ENCODE assay signal across 11 cellular contexts in the genomic region with DNA sequence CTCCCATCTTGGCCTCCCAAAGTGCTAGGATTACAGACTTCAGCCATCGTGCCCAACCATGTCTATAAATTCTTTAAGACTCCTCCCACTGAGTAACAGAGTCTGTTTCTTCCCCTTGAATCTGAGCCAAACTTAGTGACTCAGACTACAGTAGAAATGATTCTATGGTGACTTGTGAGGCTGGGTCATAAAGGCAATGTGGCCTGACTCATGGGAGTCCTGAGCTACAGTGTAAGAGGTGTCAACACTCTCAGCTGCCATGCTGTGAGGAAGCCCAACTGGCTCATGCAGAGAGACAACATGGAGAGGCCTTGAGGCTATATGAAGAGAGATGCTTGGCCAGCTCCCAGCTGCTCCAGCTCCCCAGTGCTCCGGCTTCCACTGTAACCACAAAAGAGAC. TPM values are rescaled to one million over a fixed set of nuclear protein-coding genes. Genes with fewer than 3 reads are reported as not detected.
DNase-seq lines count a peak whose midpoint lies in the region; ATAC-seq and TF ChIP-seq lines count a peak whose summit lies in the region.
"Had no signal": no experiment of that assay in that cellular context is flagged by ENCODE, and none has a peak within 500 bp of the region (broad histone marks: within the 10 kb centered on the region; RNA-seq: fewer than 3 reads in every experiment).

No MANE protein-coding gene starts in this region.

- H3K4me2 ChIP-seq in mammary epithelial cell (ENCODE audit: insufficient read depth, low read depth, low read length) = no peak overlapping the region

- CTCF ChIA-PET in mammary epithelial cell (lab: Charles Lee; ENCODE audit: low non-redundant PET) = interaction anchor here (0.6 kb wide), 1 partner anchor 13 kb away, joined by 3 read pairs; no protein-coding TSS in a partner anchor

- peaks cover 16% of the 10 kb centered on the region for H3K9me3 ChIP-seq in mammary epithelial cell (replicated peaks; ENCODE audit: insufficient read depth, low read length)
- H3K9me3 ChIP-seq: testis had no signal

- DNase-seq in HCEC 1CT (peak; percentile 95), NCI-H69 (lab: John Stamatoyannopoulos, UW) (peak; percentile 84), mammary epithelial cell (peak; percentile 94)
- DNase-seq in stimulated activated CD4-positive, alpha-beta T cell treated with anti-CD3 and anti-CD28 coated beads, Interleukin-15, amount 100 ng/mL, for 24 hours = peak; percentile 63
- DNase-seq: head of caudate nucleus, NCI-H2227 treated with DMSO at 0.1 percent for 48 hours, retina, testis had no signal

- intact Hi-C loops in mammary epithelial cell (cut with micrococcal nuclease) = no loop called here

- H3K27ac ChIP-seq in mammary epithelial cell (ENCODE audit: insufficient read depth, low read depth, low read length) = no peak overlapping the region
- H3K27ac ChIP-seq: testis had no signal

- H3K79me2 ChIP-seq in mammary epithelial cell (ENCODE audit: insufficient read depth, low read length) = no peaks in the 10 kb centered on the region

- 23% methylated on average over 2 of the region's 2 CpGs for WGBS in mammary epithelial cell (ENCODE audit: low coverage, missing lambda C conversion rate)

- TF ChIP-seq CTCF in mammary epithelial cell (conservative IDR thresholded peaks at IDR 0.05 in 1 of 2, IDR thresholded peaks at IDR 0.05 in 1 of 2; ENCODE audit: extremely low read depth in 1 of 2, insufficient read depth in 1 of 2, low read depth in 1 of 2, low read length in 2 of 2) = no peak

- no TSS peak for BruUV-seq in mammary epithelial cell (replicated peaks; lab: Mats Ljungman, UMichigan)

- H3K9ac ChIP-seq in mammary epithelial cell (ENCODE audit: insufficient read depth, low read length) = no peak overlapping the region

- H4K20me1 ChIP-seq in mammary epithelial cell (ENCODE audit: insufficient read depth, low read length) = no peaks in the 10 kb centered on the region

- H2AFZ ChIP-seq in mammary epithelial cell (ENCODE audit: low read depth, low read length) = no peak overlapping the region

- dilution Hi-C loops in mammary epithelial cell (cut with HindIII; ENCODE audit: low sequenced_read_pairs) = no loop called here

- ATAC-seq in HG03521 (IDR thresholded peaks at IDR 0.05; ENCODE audit: unreplicated experiment) = no peak
- ATAC-seq in GM19397 (IDR thresholded peaks at IDR 0.05; ENCODE audit: unreplicated experiment) = no peak
- ATAC-seq in GM21515 (IDR thresholded peaks at IDR 0.05; ENCODE audit: unreplicated experiment) = no peak

- no peak overlapping the region for H3K4me3 ChIP-seq in mammary epithelial cell (replicated peaks in 1 of 3; ENCODE audit: insufficient read depth in 1 of 3, low read depth in 2 of 3, low read length in 3 of 3)
- H3K4me3 ChIP-seq: testis had no signal

- in situ Hi-C loops in mammary epithelial cell (cut with MboI; ENCODE audit: low sequenced_read_pairs in 2 of 2) = no loop called here

- H3K4me1 ChIP-seq in mammary epithelial cell (ENCODE audit: insufficient read depth, low read length) = peaks cover 6% of the 10 kb centered on the region

- H3K36me3 ChIP-seq in mammary epithelial cell (ENCODE audit: insufficient read depth, low read length) = no peaks in the 10 kb centered on the region

- no peaks in the 10 kb centered on the region for H3K27me3 ChIP-seq in mammary epithelial cell (ENCODE audit: insufficient read depth, low read length)
- H3K27me3 ChIP-seq: testis had no signal

RNA-seq across cellular contexts. Expression of gene NRSN2, which starts 5.2 kb away (rescaled TPM):
- 10 to 100 TPM; 16.9 to 48.3 TPM for total RNA-seq in mammary epithelial cell
- polyA plus RNA-seq in mammary epithelial cell = 26.7 TPM
- 13.6 TPM for polyA minus RNA-seq in mammary epithelial cell

RNA-seq across cellular contexts. Expression of gene SOX12, which starts 16.3 kb away (rescaled TPM):
- 1 to 10 TPM; 3.7 to 6.2 TPM for total RNA-seq in mammary epithelial cell
- 2.0 TPM for polyA plus RNA-seq in mammary epithelial cell
- 1.3 TPM for polyA minus RNA-seq in mammary epithelial cell

RNA-seq across cellular contexts. Expression of gene TRIB3, which starts 38.9 kb away (rescaled TPM):
- 100 to 1,000 TPM; 238 to 248 TPM for total RNA-seq in mammary epithelial cell
- polyA plus RNA-seq in mammary epithelial cell = 117 TPM
- 43.1 TPM for polyA minus RNA-seq in mammary epithelial cell

RNA-seq across cellular contexts. Expression of gene ZCCHC3, which starts 44.3 kb away (rescaled TPM):
- total RNA-seq in mammary epithelial cell = 10 to 100 TPM in 1 of 2 donors, 1 to 10 TPM in 1; 9.2 to 11.5 TPM
- polyA plus RNA-seq in mammary epithelial cell = 6.6 TPM
- 9.7 TPM for polyA minus RNA-seq in mammary epithelial cell

RNA-seq across cellular contexts. Expression of gene C20orf96, which starts 51.1 kb away (rescaled TPM):
- total RNA-seq in mammary epithelial cell = 1 to 10 TPM in 1 of 2 donors, under 1 TPM in 1; 0.83 to 2.7 TPM
- polyA plus RNA-seq in mammary epithelial cell = 2.3 TPM
- not detected for polyA minus RNA-seq in mammary epithelial cell
